ENCODE assay signal across 19 cellular contexts in the genomic region with DNA sequence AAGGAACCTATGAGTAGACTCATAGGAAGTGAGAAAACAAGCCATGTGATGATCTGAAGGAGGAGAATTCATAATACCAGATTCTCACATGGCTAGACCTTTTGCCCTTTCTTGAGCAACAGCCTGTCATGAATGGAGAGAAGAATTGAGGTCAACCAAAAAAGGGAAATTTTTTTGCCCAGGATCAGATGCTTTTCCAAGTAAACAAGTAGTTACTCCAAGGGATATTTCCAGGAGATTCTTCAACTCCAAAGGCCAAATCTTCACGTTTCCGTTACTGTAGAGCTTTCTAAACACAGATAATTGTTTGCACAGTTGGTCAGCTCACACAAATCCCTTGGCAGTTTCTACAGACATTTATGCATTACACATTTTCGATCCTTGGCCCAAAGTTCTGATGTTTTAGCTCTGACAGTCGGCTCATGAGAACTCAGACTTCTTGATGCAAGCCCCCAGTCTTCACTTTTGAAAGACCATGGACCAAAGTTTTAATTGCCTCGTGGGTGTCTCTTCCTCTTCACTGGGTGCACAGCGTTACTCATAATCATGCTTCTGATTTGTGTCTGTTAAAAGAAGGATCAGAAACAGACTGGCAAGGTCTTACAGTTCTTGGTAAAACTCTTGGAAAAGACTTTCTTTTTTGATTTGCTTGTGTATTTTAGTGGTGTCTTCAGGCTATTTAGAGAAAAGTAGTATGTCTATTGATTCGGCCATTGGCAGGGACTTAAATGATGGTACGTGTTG.
DNase-seq lines count a peak whose midpoint lies in the region; ATAC-seq and TF ChIP-seq lines count a peak whose summit lies in the region.
"Had no signal": no experiment of that assay in that cellular context is flagged by ENCODE, and none has a peak within 500 bp of the region (broad histone marks: within the 10 kb centered on the region; RNA-seq: fewer than 3 reads in every experiment).

No MANE protein-coding gene starts in this region.

- peaks cover 36% of the 10 kb centered on the region for H3K4me1 Mint-ChIP-seq in activated T-helper 1 cell treated with anti-CD3 and anti-CD28 coated beads, Interleukin-12 subunit alpha, Interleukin-12 subunit beta, Interleukin-2, Interleukin-4 antibody, amounts not matched to agents 30 ng/mL and 10 ng/mL and 1 ng/mL, durations not matched to agents 14 hours and 24 hours and 36 hours (ENCODE audit: low read depth)
- H3K4me1 Mint-ChIP-seq: natural killer cell had no signal

- no peak for TF ChIP-seq CTCF in spleen (IDR thresholded peaks at IDR 0.05 in 8 of 11, conservative IDR thresholded peaks at IDR 0.05 in 3 of 11)

- DNase-seq in GM03348 (ENCODE audit: low spot score) (peak; percentile 40), right cardiac atrium (no peak), spleen (no peak), caudate nucleus (lab: John Stamatoyannopoulos, UW) (no peak), anterior cingulate cortex (lab: John Stamatoyannopoulos, UW) (no peak)
- no peak for DNase-seq in activated T-helper 1 cell treated with anti-CD3 and anti-CD28 coated beads, Interleukin-12 subunit alpha, Interleukin-12 subunit beta, Interleukin-2, Interleukin-4 antibody, amounts not matched to agents 30 ng/mL and 10 ng/mL and 1 ng/mL, durations not matched to agents 14 hours and 24 hours and 36 hours (ENCODE audit: low spot score)
- DNase-seq: effector CD8-positive, alpha-beta T cell; head of caudate nucleus; HFFc6; IMR-90; natural killer cell; NCI-H187; NCI-H226; T-helper 2 cell had no signal

- H3K9me3 ChIP-seq in right cardiac atrium (ENCODE audit: control insufficient read depth, low read length) = no peaks in the 10 kb centered on the region
- H3K9me3 ChIP-seq in spleen = no peaks in the 10 kb centered on the region
- H3K9me3 ChIP-seq: esophagus muscularis mucosa had no signal

- WGBS in right cardiac atrium = 66% methylated on average over 8 of the region's 8 CpGs
- WGBS in spleen, 5 donors = 71 to 87% (median 81%) methylated on average over 8 of the region's 8 CpGs

- H3K36me3 Mint-ChIP-seq in activated T-helper 1 cell treated with anti-CD3 and anti-CD28 coated beads, Interleukin-12 subunit alpha, Interleukin-12 subunit beta, Interleukin-2, Interleukin-4 antibody, amounts not matched to agents 30 ng/mL and 10 ng/mL and 1 ng/mL, durations not matched to agents 14 hours and 24 hours and 36 hours (ENCODE audit: low read depth) = peaks cover 8% of the 10 kb centered on the region
- H3K36me3 Mint-ChIP-seq: memory B cell, natural killer cell had no signal

- H3K4me3 ChIP-seq in right cardiac atrium (ENCODE audit: low read length) = no peak overlapping the region
- H3K4me3 ChIP-seq in spleen = no peak overlapping the region
- H3K4me3 ChIP-seq: esophagus muscularis mucosa had no signal

- no peaks in the 10 kb centered on the region for H3K4me1 ChIP-seq in right cardiac atrium (ENCODE audit: control insufficient read depth, insufficient read depth, low read length)
- no peaks in the 10 kb centered on the region for H3K4me1 ChIP-seq in spleen
- H3K4me1 ChIP-seq: esophagus muscularis mucosa had no signal

- H3K4me3 Mint-ChIP-seq in activated T-helper 1 cell treated with anti-CD3 and anti-CD28 coated beads, Interleukin-12 subunit alpha, Interleukin-12 subunit beta, Interleukin-2, Interleukin-4 antibody, amounts not matched to agents 30 ng/mL and 10 ng/mL and 1 ng/mL, durations not matched to agents 14 hours and 24 hours and 36 hours = no peak overlapping the region
- H3K4me3 Mint-ChIP-seq: HFFc6, memory B cell, natural killer cell had no signal

- no peaks in the 10 kb centered on the region for H3K27me3 Mint-ChIP-seq in activated T-helper 1 cell treated with anti-CD3 and anti-CD28 coated beads, Interleukin-12 subunit alpha, Interleukin-12 subunit beta, Interleukin-2, Interleukin-4 antibody, amounts not matched to agents 30 ng/mL and 10 ng/mL and 1 ng/mL, durations not matched to agents 14 hours and 24 hours and 36 hours (ENCODE audit: insufficient read depth)
- H3K27me3 Mint-ChIP-seq: memory B cell, progenitor cell of endocrine pancreas had no signal

- H3K27ac Mint-ChIP-seq in activated T-helper 1 cell treated with anti-CD3 and anti-CD28 coated beads, Interleukin-12 subunit alpha, Interleukin-12 subunit beta, Interleukin-2, Interleukin-4 antibody, amounts not matched to agents 30 ng/mL and 10 ng/mL and 1 ng/mL, durations not matched to agents 14 hours and 24 hours and 36 hours = peak overlapping the region; percentile 43
- H3K27ac Mint-ChIP-seq: HFFc6, memory B cell, natural killer cell had no signal

- H3K27me3 ChIP-seq in right cardiac atrium (ENCODE audit: control insufficient read depth, insufficient read depth) (no peaks in the 10 kb centered on the region), spleen (replicated peaks in 1 of 7) (no peaks in the 10 kb centered on the region)
- H3K27me3 ChIP-seq: esophagus muscularis mucosa had no signal

- TF ChIP-seq POLR2A in spleen (IDR thresholded peaks at IDR 0.05) = no peak

- ATAC-seq in right cardiac atrium (peak; percentile 31 to 64), esophagus mucosa (no peak)
- ATAC-seq: natural killer cell had no signal

- intact Hi-C loops in activated T-helper 1 cell treated with anti-CD3 and anti-CD28 coated beads, Interleukin-12 subunit alpha, Interleukin-12 subunit beta, Interleukin-2, Interleukin-4 antibody, amounts not matched to agents 30 ng/mL and 10 ng/mL and 1 ng/mL, durations not matched to agents 14 hours and 24 hours and 36 hours (cut with micrococcal nuclease) = no loop called here
- intact Hi-C loops in right cardiac atrium (cut with DNase I) (no loop called here), spleen (cut with DNase I; ENCODE audit: low total_unique reads) (no loop called here)

- H3K27ac ChIP-seq in right cardiac atrium (ENCODE audit: low read length) (peak overlapping the region; percentile 27), spleen (peak overlapping the region in 7 of 8 donors; percentile 0 to 48 (median 30)), caudate nucleus (ENCODE audit: low read depth, low read length) (no peak overlapping the region)
- H3K27ac ChIP-seq: HL-60 had no signal

- peaks cover 4% of the 10 kb centered on the region for H3K9me3 Mint-ChIP-seq in activated T-helper 1 cell treated with anti-CD3 and anti-CD28 coated beads, Interleukin-12 subunit alpha, Interleukin-12 subunit beta, Interleukin-2, Interleukin-4 antibody, amounts not matched to agents 30 ng/mL and 10 ng/mL and 1 ng/mL, durations not matched to agents 14 hours and 24 hours and 36 hours
- H3K9me3 Mint-ChIP-seq: memory B cell, natural killer cell had no signal

- no peaks in the 10 kb centered on the region for H3K36me3 ChIP-seq in spleen
- H3K36me3 ChIP-seq: esophagus muscularis mucosa had no signal
